25 cellular contexts compared by ENCODE assay signal in genomic region chr9:96459268-96460007, GRCh38. TPM values are rescaled to one million over a fixed set of nuclear protein-coding genes. Genes with fewer than 3 reads are reported as not detected.
DNase-seq lines count a peak whose midpoint lies in the region; ATAC-seq lines count a peak whose summit lies in the region.
"Had no signal": no experiment of that assay in that cellular context is flagged by ENCODE, and none has a peak within 500 bp of the region (broad histone marks: within the 10 kb centered on the region; RNA-seq: fewer than 3 reads in every experiment).

No MANE protein-coding gene starts in this region.

- H3K18ac ChIP-seq in trophoblast cell (ENCODE audit: low read length), result peak overlapping the region; percentile 21

- no peak for DNase-seq in activated CD4-positive, alpha-beta T cell treated with anti-CD3 and anti-CD28 coated beads for 36 hours
- no peak for DNase-seq in activated CD4-positive, alpha-beta T cell treated with anti-CD3 and anti-CD28 coated beads, Interleukin-2, amount 10 ng/mL, durations not matched to agents 7 days and 5 days
- no peak for DNase-seq in effector memory CD8-positive, alpha-beta T cell
- DNase-seq in trophoblast cell, result no peak
- no peak for DNase-seq in hypothalamus (lab: John Stamatoyannopoulos, UW)
- no peak for DNase-seq in GM19240 (ENCODE audit: insufficient read length, low spot score)
- DNase-seq: 8988T; activated B cell treated with CpG ODN at 0.5 μM for 24 hours; activated CD4-positive, alpha-beta T cell treated with anti-CD3 and anti-CD28 coated beads, Interleukin-2, amount 50 U/mL, for 4 hours; activated CD8-positive, alpha-beta memory T cell treated with anti-CD3 and anti-CD28 coated beads, Interleukin-2, amount 50 U/mL, for 4 hours; activated naive CD4-positive, alpha-beta T cell treated with anti-CD3 and anti-CD28 coated beads, Interleukin-2, amount 50 U/mL, for 16 hours; amniotic stem cell; CD4-positive, alpha-beta T cell; left colon; NCI-H446 treated with DMSO at 0.1 percent for 48 hours; NCI-H82; stimulated activated naive CD8-positive, alpha-beta T cell treated with anti-CD3 and anti-CD28 coated beads, Interleukin-15, Interleukin-2, amounts not matched to agents 100 U/mL and 50 U/mL, for 24 hours had no signal

- H3K4me3 ChIP-seq in HUES6 (ENCODE audit: low read depth, low read length), result no peak overlapping the region
- no peak overlapping the region for H3K4me3 ChIP-seq in trophoblast cell (ENCODE audit: low read depth, low read length)
- H3K4me3 ChIP-seq: gastroesophageal sphincter, hepatocyte, neural progenitor cell, right atrium auricular region, smooth muscle cell had no signal

- H3K4me2 ChIP-seq in trophoblast cell (ENCODE audit: low read length), result no peak overlapping the region
- H3K4me2 ChIP-seq: hepatocyte, neural progenitor cell, smooth muscle cell had no signal

- H3K9me3 Mint-ChIP-seq in activated CD4-positive, alpha-beta T cell treated with anti-CD3 and anti-CD28 coated beads for 36 hours (ENCODE audit: low read depth), result no peaks in the 10 kb centered on the region
- no peaks in the 10 kb centered on the region for H3K9me3 Mint-ChIP-seq in activated CD4-positive, alpha-beta T cell treated with anti-CD3 and anti-CD28 coated beads, Interleukin-2, amount 10 ng/mL, durations not matched to agents 7 days and 5 days
- H3K9me3 Mint-ChIP-seq in effector memory CD8-positive, alpha-beta T cell, result no peaks in the 10 kb centered on the region
- H3K9me3 Mint-ChIP-seq: activated B cell treated with CpG ODN at 0.5 μM for 24 hours; CD4-positive, alpha-beta T cell; neural progenitor cell had no signal

- no peak overlapping the region for H2BK5ac ChIP-seq in trophoblast cell (ENCODE audit: low read depth, low read length, poor library complexity)

- no CpG with 5 or more reads among the region's 7 CpGs for WGBS in trophoblast cell (ENCODE audit: extremely low coverage, insufficient coverage, insufficient read length)

- no peak overlapping the region for H3K23ac ChIP-seq in trophoblast cell (ENCODE audit: low read length)

- H4K91ac ChIP-seq in trophoblast cell (ENCODE audit: low read depth, low read length), result no peak overlapping the region

- POLR2A ChIA-PET in activated CD4-positive, alpha-beta T cell treated with anti-CD3 and anti-CD28 coated beads for 36 hours (lab: Charles Lee), result interaction anchor here (0.6 kb wide), 1 partner anchor 31 kb away, joined by 3 read pairs; no protein-coding TSS in a partner anchor
- POLR2A ChIA-PET in activated CD4-positive, alpha-beta T cell treated with anti-CD3 and anti-CD28 coated beads, Interleukin-2, amount 10 ng/mL, durations not matched to agents 7 days and 5 days (lab: Charles Lee), result no interaction called here

- H4K12ac ChIP-seq in trophoblast cell (ENCODE audit: low read depth, low read length), result no peak overlapping the region

- intact Hi-C loops in activated CD4-positive, alpha-beta T cell treated with anti-CD3 and anti-CD28 coated beads for 36 hours (cut with DNase I, micrococcal nuclease), result loop anchor here in 1 of 2 experiments (10.0 kb wide), 1 partner anchor 315 kb away; the partner anchor contains the start of gene ZNF510

- 0 out of 2 replicates have a peak overlapping the region, but pooled peaks have one; percentile 45 for H3K27ac ChIP-seq in HUES6 (ENCODE audit: low read depth, low read length)
- no peak overlapping the region for H3K27ac ChIP-seq in trophoblast cell (ENCODE audit: low read depth, low read length)
- H3K27ac ChIP-seq: gastroesophageal sphincter, hepatocyte, neural progenitor cell, parathyroid adenoma, right atrium auricular region had no signal

- no peaks in the 10 kb centered on the region for H3K27me3 ChIP-seq in HUES6 (ENCODE audit: control insufficient read depth, insufficient read depth, low read length)
- no peaks in the 10 kb centered on the region for H3K27me3 ChIP-seq in trophoblast cell (ENCODE audit: insufficient read depth, low read length)
- H3K27me3 ChIP-seq: gastroesophageal sphincter, hepatocyte, neural progenitor cell, right atrium auricular region had no signal

- H3K9ac ChIP-seq in HUES6 (ENCODE audit: low read length) (no peak overlapping the region), trophoblast cell (ENCODE audit: low read length) (no peak overlapping the region)
- H3K9ac ChIP-seq: neural progenitor cell, parathyroid adenoma had no signal

- H3K14ac ChIP-seq in trophoblast cell (ENCODE audit: low read length), result no peak overlapping the region

- no peaks in the 10 kb centered on the region for H3K27me3 Mint-ChIP-seq in activated CD4-positive, alpha-beta T cell treated with anti-CD3 and anti-CD28 coated beads for 36 hours
- no peaks in the 10 kb centered on the region for H3K27me3 Mint-ChIP-seq in activated CD4-positive, alpha-beta T cell treated with anti-CD3 and anti-CD28 coated beads, Interleukin-2, amount 10 ng/mL, durations not matched to agents 7 days and 5 days
- H3K27me3 Mint-ChIP-seq in effector memory CD8-positive, alpha-beta T cell, result no peaks in the 10 kb centered on the region
- H3K27me3 Mint-ChIP-seq: activated B cell treated with CpG ODN at 0.5 μM for 24 hours; CD4-positive, alpha-beta T cell had no signal

- ATAC-seq in activated CD4-positive, alpha-beta T cell treated with anti-CD3 and anti-CD28 coated beads for 36 hours, result no peak
- no peak for ATAC-seq in effector memory CD8-positive, alpha-beta T cell (replicated peaks)
- ATAC-seq in HG02678 (IDR thresholded peaks at IDR 0.05; ENCODE audit: unreplicated experiment), result no peak
- ATAC-seq: gastroesophageal sphincter; left colon; stimulated activated naive CD8-positive, alpha-beta T cell treated with anti-CD3 and anti-CD28 coated beads, Interleukin-15, Interleukin-2, amounts not matched to agents 100 U/mL and 50 U/mL, for 24 hours had no signal

- no peak overlapping the region for H3K4me3 Mint-ChIP-seq in activated CD4-positive, alpha-beta T cell treated with anti-CD3 and anti-CD28 coated beads for 36 hours
- H3K4me3 Mint-ChIP-seq in activated CD4-positive, alpha-beta T cell treated with anti-CD3 and anti-CD28 coated beads, Interleukin-2, amount 10 ng/mL, durations not matched to agents 7 days and 5 days, result no peak overlapping the region
- H3K4me3 Mint-ChIP-seq in effector memory CD8-positive, alpha-beta T cell, result no peak overlapping the region
- H3K4me3 Mint-ChIP-seq: activated B cell treated with CpG ODN at 0.5 μM for 24 hours; CD4-positive, alpha-beta T cell; neural progenitor cell had no signal

- no peak overlapping the region for H2BK120ac ChIP-seq in trophoblast cell (ENCODE audit: insufficient read depth, low read length, poor library complexity)

- no peaks in the 10 kb centered on the region for H3K79me1 ChIP-seq in trophoblast cell (ENCODE audit: low read length)

- peaks cover 8% of the 10 kb centered on the region for H3K4me1 Mint-ChIP-seq in activated CD4-positive, alpha-beta T cell treated with anti-CD3 and anti-CD28 coated beads for 36 hours
- H3K4me1 Mint-ChIP-seq in activated CD4-positive, alpha-beta T cell treated with anti-CD3 and anti-CD28 coated beads, Interleukin-2, amount 10 ng/mL, durations not matched to agents 7 days and 5 days, result peaks cover 4% of the 10 kb centered on the region
- H3K4me1 Mint-ChIP-seq in effector memory CD8-positive, alpha-beta T cell (ENCODE audit: low read depth in 2 of 2), result no peaks in the 10 kb centered on the region
- H3K4me1 Mint-ChIP-seq: activated B cell treated with CpG ODN at 0.5 μM for 24 hours had no signal

- H3K27ac Mint-ChIP-seq in activated CD4-positive, alpha-beta T cell treated with anti-CD3 and anti-CD28 coated beads for 36 hours, result peak overlapping the region; percentile 38
- no peak overlapping the region for H3K27ac Mint-ChIP-seq in activated CD4-positive, alpha-beta T cell treated with anti-CD3 and anti-CD28 coated beads, Interleukin-2, amount 10 ng/mL, durations not matched to agents 7 days and 5 days
- peak overlapping the region; percentile 5 to 13 for H3K27ac Mint-ChIP-seq in effector memory CD8-positive, alpha-beta T cell
- H3K27ac Mint-ChIP-seq: activated B cell treated with CpG ODN at 0.5 μM for 24 hours; CD4-positive, alpha-beta T cell; neural progenitor cell had no signal

- no peak overlapping the region for H3K4ac ChIP-seq in trophoblast cell (ENCODE audit: low read depth, low read length)

- no peaks in the 10 kb centered on the region for H3K9me3 ChIP-seq in HUES6 (ENCODE audit: control insufficient read depth, insufficient read depth, low read depth, low read length)
- no peaks in the 10 kb centered on the region for H3K9me3 ChIP-seq in trophoblast cell (ENCODE audit: insufficient read depth, low read depth, low read length)
- H3K9me3 ChIP-seq: gastroesophageal sphincter, right atrium auricular region had no signal

- no peak overlapping the region for H2BK12ac ChIP-seq in trophoblast cell (ENCODE audit: low read length)

- H2AFZ ChIP-seq in trophoblast cell (ENCODE audit: insufficient read depth, low read length, poor library complexity), result no peak overlapping the region
- H2AFZ ChIP-seq: hepatocyte, neural progenitor cell, parathyroid adenoma had no signal

- peaks cover 8% of the 10 kb centered on the region for H3K36me3 Mint-ChIP-seq in activated CD4-positive, alpha-beta T cell treated with anti-CD3 and anti-CD28 coated beads for 36 hours (ENCODE audit: low read depth)
- peaks cover 5% of the 10 kb centered on the region for H3K36me3 Mint-ChIP-seq in activated CD4-positive, alpha-beta T cell treated with anti-CD3 and anti-CD28 coated beads, Interleukin-2, amount 10 ng/mL, durations not matched to agents 7 days and 5 days (ENCODE audit: low read depth)
- H3K36me3 Mint-ChIP-seq in effector memory CD8-positive, alpha-beta T cell (ENCODE audit: insufficient read depth), result peaks cover 11% of the 10 kb centered on the region

- no peak overlapping the region for H4K8ac ChIP-seq in trophoblast cell (ENCODE audit: low read depth, low read length)

- H2AK5ac ChIP-seq in trophoblast cell (ENCODE audit: low read length), result no peak overlapping the region

- peaks cover 23% of the 10 kb centered on the region for H3K4me1 ChIP-seq in HUES6 (ENCODE audit: control insufficient read depth, insufficient read depth, low read length)
- H3K4me1 ChIP-seq in trophoblast cell (ENCODE audit: control insufficient read depth in 1 of 2, insufficient read depth in 2 of 2, low read length in 2 of 2), result peaks cover 0 to 2% of the 10 kb centered on the region in 2 experiments

- CTCF ChIA-PET in activated CD4-positive, alpha-beta T cell treated with anti-CD3 and anti-CD28 coated beads for 36 hours (lab: Charles Lee), result interaction anchor here (0.7 to 2.0 kb wide), 4 partner anchors 9 to 336 kb away, joined by 3 to 5 read pairs (median 4); no protein-coding TSS in a partner anchor
- CTCF ChIA-PET in activated CD4-positive, alpha-beta T cell treated with anti-CD3 and anti-CD28 coated beads, Interleukin-2, amount 10 ng/mL, durations not matched to agents 7 days and 5 days (lab: Charles Lee), result interaction anchor here (1.1 to 1.2 kb wide), 2 partner anchors 9 to 10 kb away, joined by 3 to 6 read pairs; partner anchors contain the start of gene HABP4

- peaks cover 14% of the 10 kb centered on the region for H3K36me3 ChIP-seq in HUES6 (ENCODE audit: control insufficient read depth, insufficient read depth, low read length)
- H3K36me3 ChIP-seq in trophoblast cell (ENCODE audit: control insufficient read depth in 1 of 2, insufficient read depth in 2 of 2, low read length in 2 of 2), result peaks cover 7 to 13% of the 10 kb centered on the region in 2 experiments
- H3K36me3 ChIP-seq: neural progenitor cell had no signal

- H3K79me2 ChIP-seq in trophoblast cell (ENCODE audit: control insufficient read depth, insufficient read depth, low read length, poor library complexity), result no peaks in the 10 kb centered on the region
- H3K79me2 ChIP-seq: parathyroid adenoma had no signal

RNA-seq across cellular contexts. Expression of gene HABP4, which starts 9.5 kb away (rescaled TPM):
- total RNA-seq in activated CD4-positive, alpha-beta T cell treated with anti-CD3 and anti-CD28 coated beads for 36 hours, result 1 to 10 TPM; 5.8 to 7.3 TPM
- 1 to 10 TPM; 5.0 to 6.1 TPM for total RNA-seq in activated CD4-positive, alpha-beta T cell treated with anti-CD3 and anti-CD28 coated beads, Interleukin-2, amount 10 ng/mL, durations not matched to agents 7 days and 5 days
- polyA plus RNA-seq in trophoblast cell (2013), result 14.8 and 15.9 TPM in 2 replicates

RNA-seq across cellular contexts. Expression of gene ZNF367, which starts 41.3 kb away (rescaled TPM):
- total RNA-seq in activated CD4-positive, alpha-beta T cell treated with anti-CD3 and anti-CD28 coated beads for 36 hours, result 10 to 100 TPM; 22.0 to 24.2 TPM
- 10 to 100 TPM; 32.3 to 32.5 TPM for total RNA-seq in activated CD4-positive, alpha-beta T cell treated with anti-CD3 and anti-CD28 coated beads, Interleukin-2, amount 10 ng/mL, durations not matched to agents 7 days and 5 days
- 3.3 and 3.5 TPM in 2 replicates for polyA plus RNA-seq in trophoblast cell (2013)
